Comparison of ENCODE assay signal across 12 cellular contexts in genomic region chr20:22582960-22583772, GRCh38. TPM values are rescaled to one million over a fixed set of nuclear protein-coding genes. Genes with fewer than 3 reads are reported as not detected.
DNase-seq lines count a peak whose midpoint lies in the region; ATAC-seq and TF ChIP-seq lines count a peak whose summit lies in the region.
"Had no signal": no experiment of that assay in that cellular context is flagged by ENCODE, and none has a peak within 500 bp of the region (broad histone marks: within the 10 kb centered on the region; RNA-seq: fewer than 3 reads in every experiment).

No MANE protein-coding gene starts in this region.

- no peak for ATAC-seq in HG02763 (IDR thresholded peaks at IDR 0.05; ENCODE audit: unreplicated experiment)
- ATAC-seq in HG02884 (IDR thresholded peaks at IDR 0.05; ENCODE audit: unreplicated experiment), result no peak
- ATAC-seq: T-cell had no signal

- H3K9me3 ChIP-seq in HUES48 (ENCODE audit: control insufficient read depth, insufficient read depth, low read length), result no peaks in the 10 kb centered on the region
- H3K9me3 ChIP-seq in SJSA1 (replicated peaks), result 0 out of 2 replicates have a peak, but pooled peaks cover 2% of the 10 kb centered on the region
- H3K9me3 ChIP-seq in spleen, result peaks cover 0 to 3% (median 0%) of the 10 kb centered on the region in 8 donors
- H3K9me3 ChIP-seq in BE2C, result no peaks in the 10 kb centered on the region

- DNase-seq in SJSA1 (ENCODE audit: low read depth in 1 of 2, low spot score in 2 of 2) (peak in 1 of 2 experiments; percentile 48), kidney epithelial cell (ENCODE audit: low read depth) (no peak), spleen (no peak), BE2C (no peak)
- DNase-seq: activated T-cell treated with anti-CD3 and anti-CD28 coated beads, Interleukin-2, amount 50 U/mL, for 1 hour; dermis blood vessel endothelial cell; T-cell had no signal

- H3K27me3 ChIP-seq in HUES48 (ENCODE audit: control insufficient read depth, insufficient read depth, low read length), result peaks cover 97% of the 10 kb centered on the region
- peaks cover 3% of the 10 kb centered on the region; the same call in 1 of the 2 replicates for H3K27me3 ChIP-seq in SJSA1 (replicated peaks)
- H3K27me3 ChIP-seq in kidney epithelial cell (ENCODE audit: control insufficient read depth, insufficient read depth, low read length), result peaks cover 83% of the 10 kb centered on the region
- H3K27me3 ChIP-seq in spleen (replicated peaks in 1 of 7), result peaks cover 6 to 100% (median 92%) of the 10 kb centered on the region in 7 donors
- peaks cover 69% of the 10 kb centered on the region for H3K27me3 ChIP-seq in BE2C

- intact Hi-C loops in spleen (cut with DNase I; ENCODE audit: low total_unique reads), result no loop called here

- peak overlapping the region; percentile 22 for H3K4me3 ChIP-seq in HUES48 (ENCODE audit: low read depth, low read length)
- H3K4me3 ChIP-seq in SJSA1, result peak overlapping the region; percentile 72
- peak overlapping the region; percentile 18 for H3K4me3 ChIP-seq in kidney epithelial cell (ENCODE audit: low read depth, low read length)
- H3K4me3 ChIP-seq in spleen, result peak overlapping the region in 7 of 8 donors; percentile 4 to 52 (median 17)
- no peak overlapping the region for H3K4me3 ChIP-seq in BE2C (ENCODE audit: low read depth, low read length)

- WGBS in spleen, 5 donors, result 2 to 10% (median 4%) methylated on average over 44 to 67 of the region's 67 CpGs

- H3K36me3 ChIP-seq in HUES48 (ENCODE audit: control insufficient read depth, insufficient read depth, low read length) (no peaks in the 10 kb centered on the region), SJSA1 (peaks cover 33% of the 10 kb centered on the region), kidney epithelial cell (ENCODE audit: control insufficient read depth, insufficient read depth, low read length) (no peaks in the 10 kb centered on the region), spleen (no peaks in the 10 kb centered on the region), BE2C (no peaks in the 10 kb centered on the region)

- H3K27ac ChIP-seq in HUES48 (ENCODE audit: low read depth, low read length) (peak overlapping the region; percentile 16), SJSA1 (no peak overlapping the region), spleen (no peak overlapping the region)

- peaks cover 17% of the 10 kb centered on the region for H3K4me1 ChIP-seq in HUES48 (ENCODE audit: control insufficient read depth, insufficient read depth, low read length)
- peaks cover 29% of the 10 kb centered on the region for H3K4me1 ChIP-seq in SJSA1 (replicated peaks)
- H3K4me1 ChIP-seq in spleen, result peaks cover 6 to 60% (median 35%) of the 10 kb centered on the region in 6 donors
- no peaks in the 10 kb centered on the region for H3K4me1 ChIP-seq in BE2C

- TF ChIP-seq CTCF in kidney epithelial cell (IDR thresholded peaks at IDR 0.05; ENCODE audit: insufficient read depth, low read length, poor library complexity, severe bottlenecking) (no peak), spleen (IDR thresholded peaks at IDR 0.05 in 8 of 11, conservative IDR thresholded peaks at IDR 0.05 in 3 of 11) (no peak), BE2C (IDR thresholded peaks at IDR 0.05; ENCODE audit: low read depth, low read length) (no peak)

- no peak for TF ChIP-seq POLR2A in spleen (IDR thresholded peaks at IDR 0.05)

- no peak overlapping the region for H3K9ac ChIP-seq in HUES48 (ENCODE audit: low read depth, low read length)

RNA-seq across cellular contexts. Expression of gene FOXA2, which starts 1.2 kb away (rescaled TPM):
- total RNA-seq in SJSA1 (2014; rRNA removed; shearing (Covaris generic)), result 12.8 and 14.0 TPM in 2 replicates
- total RNA-seq in kidney epithelial cell (0.04 and 0.27 TPM in 2 replicates), spleen (not detected)
- polyA plus RNA-seq in spleen, result not detected
- not detected for polyA plus RNA-seq in BE2C (2012; ENCODE audit: insufficient read depth, insufficient read length, low read depth)
- total RNA-seq: dermis blood vessel endothelial cell, lung microvascular endothelial cell, M059J had no signal

Comparison
In these comparisons a context has a peak if more than half of its experiments do, and no peak if none do; other contexts are left out.
1. RNA of gene FOXA2, which starts 1.2 kb away (total RNA-seq): 12.8 to 14.0 TPM in SJSA1; 0.04 to 0.27 TPM in kidney epithelial cell and not detected in spleen; every median in the first group is over 10 times any median in the second.